In genomic region chr12:71994715-71995114, GRCh38 we compare ENCODE assay signal across 12 cellular contexts. TPM values are rescaled to one million over a fixed set of nuclear protein-coding genes. Genes with fewer than 3 reads are reported as not detected.
"Had no signal": no experiment of that assay in that cellular context is flagged by ENCODE, and none has a peak within 500 bp of the region (broad histone marks: within the 10 kb centered on the region; RNA-seq: fewer than 3 reads in every experiment).

No MANE protein-coding gene starts in this region.

- FAIRE-seq: H1, H54 had no signal

- H3K36me3 ChIP-seq: HAP-1 had no signal

- H3K4me2 ChIP-seq: GM23338 had no signal

- H3K27ac ChIP-seq: GM23248 had no signal

- DNase-seq: GM23248, GOT3, H7, H9, HCEC 1CT, HFFc6 had no signal

- H3K4me3 Mint-ChIP-seq: GM23338, H9, HFFc6 had no signal

- H2AFZ ChIP-seq: GM23248, GM23338 had no signal

- H3K4me1 ChIP-seq: HAP-1 had no signal

- H3K4me3 ChIP-seq: GM23248, GM23338, HAP-1 had no signal

- ATAC-seq: GM23338, HCT116 had no signal

- H3K9me3 ChIP-seq: HAP-1 had no signal

- H3K9ac ChIP-seq: GM23248 had no signal

- H3K27ac Mint-ChIP-seq: GM23338, H9, HFFc6 had no signal

- H3K9me3 Mint-ChIP-seq: GM23338, H9, HFFc6 had no signal

RNA-seq across cellular contexts. Expression of gene TPH2, which starts 56.1 kb away (rescaled TPM):
- total RNA-seq: GM23248, H4, H7, HFFc6 had no signal
- polyA plus RNA-seq: GM23248 had no signal
